Comparison of ENCODE assay signal across 8 cellular contexts in the genomic region with DNA sequence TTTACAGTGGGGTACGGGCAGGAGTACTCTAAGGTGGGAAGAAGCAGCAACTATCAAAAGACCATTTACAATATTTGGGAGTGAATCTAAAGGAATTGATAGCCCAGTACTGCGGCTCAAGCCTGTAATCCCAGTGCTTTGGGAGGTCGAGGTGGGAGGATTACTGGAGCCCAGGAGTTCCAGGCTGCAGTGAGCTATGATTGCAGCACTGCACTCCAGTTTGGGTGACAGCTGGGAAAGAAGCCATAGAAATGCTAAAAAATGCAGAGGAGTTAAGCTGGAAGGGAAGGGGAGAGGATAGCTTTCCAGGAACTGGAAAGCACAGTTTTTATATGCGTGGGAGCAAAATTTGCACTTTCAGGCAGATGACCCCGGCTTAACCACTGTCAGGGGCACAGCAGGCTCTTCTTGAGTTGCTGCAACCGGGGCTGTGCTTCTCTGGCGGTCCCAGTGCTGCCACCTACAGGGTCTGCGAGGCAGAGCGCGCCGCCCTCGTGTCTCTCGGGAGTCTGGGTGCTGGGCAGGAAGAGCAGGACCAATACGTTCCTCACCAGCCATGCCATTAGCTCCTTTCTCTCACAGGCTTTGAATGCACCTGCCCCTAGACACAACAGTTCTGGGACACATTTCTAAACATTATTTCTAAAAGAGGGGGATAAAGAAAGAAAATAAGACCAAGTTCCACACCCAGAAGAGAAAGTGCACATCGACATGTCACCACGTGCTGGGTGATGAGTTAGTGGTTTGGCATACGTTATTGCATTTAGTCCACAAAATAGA. TPM values are rescaled to one million over a fixed set of nuclear protein-coding genes. Genes with fewer than 3 reads are reported as not detected.
DNase-seq lines count a peak whose midpoint lies in the region; ATAC-seq lines count a peak whose summit lies in the region.

No MANE protein-coding gene starts in this region.

- H3K18ac ChIP-seq in mesenchymal stem cell (ENCODE audit: low read depth in 1 of 2, low read length in 2 of 2), result no peak overlapping the region

- no peaks in the 10 kb centered on the region for H3K4me1 ChIP-seq in CD4-positive, CD25-positive, alpha-beta regulatory T cell (ENCODE audit: control insufficient read depth, insufficient read depth, low read length, poor library complexity, severe bottlenecking)
- peaks cover 1% of the 10 kb centered on the region for H3K4me1 ChIP-seq in mesenchymal stem cell (ENCODE audit: control insufficient read depth, insufficient read depth, low read depth, low read length)

- H2BK5ac ChIP-seq in mesenchymal stem cell (ENCODE audit: low read depth, low read length, poor library complexity, severe bottlenecking), result no peak overlapping the region

- no peaks in the 10 kb centered on the region for H3K79me1 ChIP-seq in mesenchymal stem cell (replicated peaks; ENCODE audit: low read length, poor library complexity, severe bottlenecking)

- POLR2A ChIA-PET in activated CD4-positive, alpha-beta memory T cell treated with anti-CD3 and anti-CD28 coated beads for 36 hours (lab: Charles Lee), result no interaction called here

- H4K8ac ChIP-seq in mesenchymal stem cell (ENCODE audit: low read length), result no peak overlapping the region

- no peak overlapping the region for H3K4me2 ChIP-seq in mesenchymal stem cell (ENCODE audit: low read length, poor library complexity, severe bottlenecking)

- H3K36me3 ChIP-seq in CD4-positive, CD25-positive, alpha-beta regulatory T cell (ENCODE audit: control insufficient read depth, insufficient read depth, low read length), result no peaks in the 10 kb centered on the region
- no peaks in the 10 kb centered on the region for H3K36me3 ChIP-seq in mesenchymal stem cell (ENCODE audit: control insufficient read depth in 1 of 2, insufficient read depth in 2 of 2, low read depth in 1 of 2, low read length in 2 of 2)

- H3K27me3 Mint-ChIP-seq in CD4-positive, CD25-positive, alpha-beta regulatory T cell, result peaks cover 28% of the 10 kb centered on the region
- H3K27me3 Mint-ChIP-seq in activated CD4-positive, alpha-beta memory T cell treated with anti-CD3 and anti-CD28 coated beads for 36 hours, result peaks cover 32% of the 10 kb centered on the region

- no peak overlapping the region for H2BK12ac ChIP-seq in mesenchymal stem cell (ENCODE audit: low read length in 2 of 2)

- H3K4me3 Mint-ChIP-seq in CD4-positive, CD25-positive, alpha-beta regulatory T cell, result peak overlapping the region in 1 of 4 donors; percentile 15
- no peak overlapping the region for H3K4me3 Mint-ChIP-seq in activated CD4-positive, alpha-beta memory T cell treated with anti-CD3 and anti-CD28 coated beads for 36 hours

- no peak overlapping the region for H2BK120ac ChIP-seq in mesenchymal stem cell (ENCODE audit: low read depth, low read length)

- ATAC-seq in CD4-positive, CD25-positive, alpha-beta regulatory T cell (ENCODE audit: low read depth in 2 of 2), result peak; percentile 58 to 74
- ATAC-seq in GM19395 (IDR thresholded peaks at IDR 0.05; ENCODE audit: unreplicated experiment) (peak; percentile 98), HG03457 (IDR thresholded peaks at IDR 0.05; ENCODE audit: unreplicated experiment) (peak; percentile 99)

- no peak overlapping the region for H3K4ac ChIP-seq in mesenchymal stem cell (ENCODE audit: low read depth in 1 of 2, low read length in 2 of 2)

- H4K91ac ChIP-seq in mesenchymal stem cell (ENCODE audit: low read length), result no peak overlapping the region

- CTCF ChIA-PET in activated CD4-positive, alpha-beta memory T cell treated with anti-CD3 and anti-CD28 coated beads for 36 hours (lab: Charles Lee), result interaction anchor here (0.6 to 2.8 kb wide), 17 partner anchors 9 to 710 kb away, joined by 3 to 30 read pairs (median 4); no protein-coding TSS in a partner anchor

- peaks cover 7% of the 10 kb centered on the region for H3K27me3 ChIP-seq in CD4-positive, CD25-positive, alpha-beta regulatory T cell (ENCODE audit: control insufficient read depth, insufficient read depth, low read length)
- peaks cover 0 to 8% of the 10 kb centered on the region in 2 experiments for H3K27me3 ChIP-seq in mesenchymal stem cell (ENCODE audit: control insufficient read depth in 1 of 2, insufficient read depth in 1 of 2, low read length in 2 of 2)

- H3K9ac ChIP-seq in mesenchymal stem cell (ENCODE audit: low read length), result no peak overlapping the region

- no peak overlapping the region for H3K27ac ChIP-seq in CD4-positive, CD25-positive, alpha-beta regulatory T cell (ENCODE audit: insufficient read depth, low read length, poor library complexity, severe bottlenecking)
- no peak overlapping the region for H3K27ac ChIP-seq in mesenchymal stem cell (ENCODE audit: low read length, poor library complexity, severe bottlenecking)

- WGBS in mesenchymal stem cell, result 29% methylated on average over 9 of the region's 17 CpGs

- H3K23ac ChIP-seq in mesenchymal stem cell (ENCODE audit: low read length in 2 of 2), result no peak overlapping the region

- H3K4me1 Mint-ChIP-seq in CD4-positive, CD25-positive, alpha-beta regulatory T cell, result peaks cover 0 to 6% (median 3%) of the 10 kb centered on the region in 4 donors
- peaks cover 3% of the 10 kb centered on the region for H3K4me1 Mint-ChIP-seq in activated CD4-positive, alpha-beta memory T cell treated with anti-CD3 and anti-CD28 coated beads for 36 hours (ENCODE audit: low read depth)

- no peak overlapping the region for H3K4me3 ChIP-seq in CD4-positive, CD25-positive, alpha-beta regulatory T cell (ENCODE audit: low read depth, low read length)
- H3K4me3 ChIP-seq in mesenchymal stem cell (ENCODE audit: insufficient read depth in 1 of 2, low read depth in 1 of 2, low read length in 2 of 2), result peak overlapping the region in 1 of 2 experiments; percentile 45

- no peak overlapping the region for H3K27ac Mint-ChIP-seq in CD4-positive, CD25-positive, alpha-beta regulatory T cell
- no peak overlapping the region for H3K27ac Mint-ChIP-seq in activated CD4-positive, alpha-beta memory T cell treated with anti-CD3 and anti-CD28 coated beads for 36 hours

- intact Hi-C loops in activated CD4-positive, alpha-beta memory T cell treated with anti-CD3 and anti-CD28 coated beads for 36 hours (cut with micrococcal nuclease), result loop anchor here (2.0 kb wide), 1 partner anchor 138 kb away; no protein-coding TSS in a partner anchor

- no peaks in the 10 kb centered on the region for H3K9me3 ChIP-seq in CD4-positive, CD25-positive, alpha-beta regulatory T cell (ENCODE audit: control insufficient read depth in 2 of 2, low read length in 2 of 2)
- H3K9me3 ChIP-seq in mesenchymal stem cell (ENCODE audit: control insufficient read depth, low read length), result no peaks in the 10 kb centered on the region

- no peaks in the 10 kb centered on the region for H3K36me3 Mint-ChIP-seq in CD4-positive, CD25-positive, alpha-beta regulatory T cell
- no peaks in the 10 kb centered on the region for H3K36me3 Mint-ChIP-seq in activated CD4-positive, alpha-beta memory T cell treated with anti-CD3 and anti-CD28 coated beads for 36 hours

- peak; percentile 15 to 65 (median 37) for DNase-seq in CD4-positive, CD25-positive, alpha-beta regulatory T cell
- DNase-seq in NCI-H748 treated with DMSO at 0.1 percent for 48 hours (lab: John Stamatoyannopoulos, UW), result peak; percentile 41
- DNase-seq in activated CD4-positive, alpha-beta memory T cell treated with anti-CD3 and anti-CD28 coated beads for 36 hours, result peak; percentile 82
- peak; percentile 32 to 75 for DNase-seq in dermis microvascular lymphatic vessel endothelial cell (ENCODE audit: low read depth in 2 of 2)
- DNase-seq in mesenchymal stem cell, result peak; percentile 77
- peak; percentile 54 for DNase-seq in stimulated activated CD8-positive, alpha-beta memory T cell treated with anti-CD3 and anti-CD28 coated beads, Interleukin-15, amount 100 ng/mL, for 24 hours (ENCODE audit: low read depth)

- no peak overlapping the region for H2AFZ ChIP-seq in mesenchymal stem cell (ENCODE audit: low read depth, low read length)

- peaks cover 0 to 3% (median 0%) of the 10 kb centered on the region in 7 donors for H3K9me3 Mint-ChIP-seq in CD4-positive, CD25-positive, alpha-beta regulatory T cell
- H3K9me3 Mint-ChIP-seq in activated CD4-positive, alpha-beta memory T cell treated with anti-CD3 and anti-CD28 coated beads for 36 hours, result no peaks in the 10 kb centered on the region

- H3K14ac ChIP-seq in mesenchymal stem cell (ENCODE audit: low read length in 2 of 2), result no peak overlapping the region

- H2BK15ac ChIP-seq in mesenchymal stem cell (ENCODE audit: low read depth, poor library complexity, severe bottlenecking), result no peak overlapping the region

- no peak overlapping the region for H2AK5ac ChIP-seq in mesenchymal stem cell (ENCODE audit: low read length, severe bottlenecking)

RNA-seq across cellular contexts. Expression of gene BMPER, which starts 10.1 kb away (rescaled TPM):
- not detected for total RNA-seq in CD4-positive, CD25-positive, alpha-beta regulatory T cell
- not detected for polyA plus RNA-seq in CD4-positive, CD25-positive, alpha-beta regulatory T cell
- total RNA-seq in activated CD4-positive, alpha-beta memory T cell treated with anti-CD3 and anti-CD28 coated beads for 36 hours, result not detected
- total RNA-seq in dermis microvascular lymphatic vessel endothelial cell, result 0.13 and 4.9 TPM in 2 replicates
- polyA plus RNA-seq in mesenchymal stem cell (2013, experiment 1 of 2), result 1.4 TPM
- 1.5 TPM for polyA plus RNA-seq in mesenchymal stem cell (2013, experiment 2 of 2)
